In genomic region chr2:99939135-99939534, GRCh38 we compare ENCODE assay signal across 27 cellular contexts.
DNase-seq lines count a peak whose midpoint lies in the region; ATAC-seq, FAIRE-seq and TF ChIP-seq lines count a peak whose summit lies in the region.
"Had no signal": no experiment of that assay in that cellular context is flagged by ENCODE, and none has a peak within 500 bp of the region (broad histone marks: within the 10 kb centered on the region; RNA-seq: fewer than 3 reads in every experiment).

No MANE protein-coding gene starts in this region.

- H3K27me3 ChIP-seq in HepG2 (ENCODE audit: control insufficient read depth in 1 of 2, insufficient read depth in 2 of 2, low read length in 2 of 2), result no peaks in the 10 kb centered on the region; a peak in 2 of 5 replicates
- H3K27me3 ChIP-seq: BLaER1 treated with 17β-estradiol and CSF1 and Interleukin-3, amounts not matched to agents 10 nM and 100 nM had no signal

- no peak for FAIRE-seq in HepG2 (lab: Jason Lieb, UNC)
- FAIRE-seq: A549, D721Med, GM12891, H1, RCC 7860 had no signal

- in situ Hi-C loops in HepG2 (cut with HindIII; ENCODE audit: extremely low pct_ligation_motif_present, low pct_unique_long_range_greater_than_20kb), result no loop called here

- CTCF ChIA-PET in HepG2 (lab: Yijun Ruan, JAX; ENCODE audit: low intra/inter-chr PET ratio, low total read pairs) (no interaction called here), T-cell (lab: Charles Lee) (no interaction called here)

- no peaks in the 10 kb centered on the region for H3K4me1 Mint-ChIP-seq in T-cell

- H2AFZ ChIP-seq in HepG2 (ENCODE audit: low read length), result no peak overlapping the region

- TF ChIP-seq RAD21 in HepG2 (CRISPR knock-in tag; IDR thresholded peaks at IDR 0.05), result no peak

- no peaks in the 10 kb centered on the region for H3K4me1 ChIP-seq in HepG2 (ENCODE audit: insufficient read depth, low read length)
- H3K4me1 ChIP-seq: A549; BLaER1 treated with 17β-estradiol and CSF1 and Interleukin-3, amounts not matched to agents 10 nM and 100 nM had no signal

- H3K79me2 ChIP-seq in HepG2 (ENCODE audit: insufficient read depth, low read length), result no peaks in the 10 kb centered on the region

- DNase-seq in NCI-H146 (lab: John Stamatoyannopoulos, UW), result peak; percentile 41
- DNase-seq in NCI-H146 treated with DMSO at 0.1 percent for 48 hours (lab: John Stamatoyannopoulos, UW; ENCODE audit: unreplicated experiment), result no peak
- peak; percentile 13 for DNase-seq in HuH-7 (ENCODE audit: low spot score)
- no peak for DNase-seq in HepG2 (ENCODE audit: low spot score)
- no peak for DNase-seq in cortex of kidney (lab: John Stamatoyannopoulos, UW)
- DNase-seq in T-cell, result no peak
- DNase-seq: AML-193; CD4-positive, alpha-beta T cell; DMS79 treated with DMSO at 0.1 percent for 48 hours; GF-D8; HCEC 1CT; Karpas-422; MV-4-11; NCI-H1694 treated with DMSO at 0.1 percent for 48 hours; NCI-H2081; NCI-H446; NCI-H526; SIG-M5; T-helper 2 cell had no signal

- intact Hi-C loops in HepG2 (cut with micrococcal nuclease; ENCODE audit: unreplicated experiment), result no loop called here

- no peaks in the 10 kb centered on the region for H3K9me3 ChIP-seq in HepG2 (ENCODE audit: low read length)
- H3K9me3 ChIP-seq: A549 had no signal

- no peak overlapping the region for H3K9ac ChIP-seq in HepG2 (ENCODE audit: insufficient read depth, low read depth, low read length)
- H3K9ac ChIP-seq: BLaER1 treated with 17β-estradiol and CSF1 and Interleukin-3, amounts not matched to agents 10 nM and 100 nM had no signal

- no peaks in the 10 kb centered on the region for H3K36me3 ChIP-seq in HepG2 (replicated peaks in 1 of 2; ENCODE audit: control insufficient read depth in 1 of 2, insufficient read depth in 2 of 2, low read length in 2 of 2)

- H3K4me3 ChIP-seq in HepG2 (replicated peaks in 1 of 3; ENCODE audit: insufficient read depth in 1 of 3, low read depth in 2 of 3, low read length in 3 of 3), result no peak overlapping the region
- H3K4me3 ChIP-seq: A549; BLaER1 treated with 17β-estradiol and CSF1 and Interleukin-3, amounts not matched to agents 10 nM and 100 nM; SK-N-MC had no signal

- no peak overlapping the region for H3K27ac Mint-ChIP-seq in T-cell
- H3K27ac Mint-ChIP-seq: CD4-positive, alpha-beta T cell had no signal

- H3K4me2 ChIP-seq in HepG2 (ENCODE audit: low read depth, low read length), result no peak overlapping the region
- H3K4me2 ChIP-seq: A549; BLaER1 treated with 17β-estradiol and CSF1 and Interleukin-3, amounts not matched to agents 10 nM and 100 nM had no signal

- no peak for TF ChIP-seq POLR2A in HepG2 (IDR thresholded peaks at IDR 0.05; ENCODE audit: insufficient read depth in 1 of 2, low read depth in 2 of 2, low read length in 2 of 2)

- H3K27ac ChIP-seq in 22Rv1, result peak overlapping the region; percentile 49
- H3K27ac ChIP-seq in HepG2 (ENCODE audit: extremely low read length, insufficient read depth, low read length), result no peak overlapping the region
- H3K27ac ChIP-seq: A549; BLaER1 treated with 17β-estradiol and CSF1 and Interleukin-3, amounts not matched to agents 10 nM and 100 nM; SK-N-MC had no signal

- H3K27me3 Mint-ChIP-seq in T-cell, result no peaks in the 10 kb centered on the region
- H3K27me3 Mint-ChIP-seq: CD4-positive, alpha-beta T cell had no signal

- peaks cover 16% of the 10 kb centered on the region for H3K36me3 Mint-ChIP-seq in T-cell

- no TSS peak for BruUV-seq in HepG2 (replicated peaks; lab: Mats Ljungman, UMichigan)

- no peak for TF ChIP-seq EP300 in HepG2 (IDR thresholded peaks at IDR 0.05; ENCODE audit: low read depth in 2 of 2, low read length in 2 of 2)
- no peak for TF ChIP-seq EP300 in HepG2 (CRISPR knock-in tag; IDR thresholded peaks at IDR 0.05; ENCODE audit: borderline replicate concordance)

- no peaks in the 10 kb centered on the region for H3K9me3 Mint-ChIP-seq in T-cell

- POLR2A ChIA-PET in HepG2 (lab: Yijun Ruan, JAX), result no interaction called here
- POLR2A ChIA-PET in T-cell (lab: Charles Lee), result no interaction called here

- no peaks in the 10 kb centered on the region for H4K20me1 ChIP-seq in HepG2 (ENCODE audit: insufficient read depth, low read length)
- H4K20me1 ChIP-seq: BLaER1 treated with 17β-estradiol and CSF1 and Interleukin-3, amounts not matched to agents 10 nM and 100 nM had no signal

- no peak overlapping the region for H3K4me3 Mint-ChIP-seq in T-cell
- H3K4me3 Mint-ChIP-seq: CD4-positive, alpha-beta T cell had no signal

- TF ChIP-seq CTCF in 22Rv1 (IDR thresholded peaks at IDR 0.05), result no peak
- TF ChIP-seq CTCF in HepG2 (CRISPR knock-in tag; IDR thresholded peaks at IDR 0.05), result no peak

- 2% methylated on average over 1 of the region's 1 CpG for WGBS in HepG2 (ENCODE audit: low lambda C conversion rate)

- no peak for ATAC-seq in HepG2
- ATAC-seq in T-cell (replicated peaks in 1 of 4), result no peak
- ATAC-seq: A549 had no signal

TF ChIP-seq in HepG2, 621 proteins besides CTCF, POLR2A, EP300 and RAD21:
- TF ChIP-seq SNAI1 (CRISPR knock-in tag; IDR thresholded peaks at IDR 0.05; ENCODE audit: borderline replicate concordance) (no peak), NR2F6 (IDR thresholded peaks at IDR 0.05) (0 out of 2 replicates have a peak, but pooled peaks have one; percentile 11), NR2F6 (CRISPR knock-in tag; IDR thresholded peaks at IDR 0.05) (no peak), LCORL (IDR thresholded peaks at IDR 0.05) (0 out of 2 replicates have a peak, but pooled peaks have one; percentile 40), LCORL (CRISPR knock-in tag; IDR thresholded peaks at IDR 0.05) (no peak), ZNF740 (CRISPR knock-in tag; IDR thresholded peaks at IDR 0.05) (no peak)
TF ChIP-seq in HepG2: peak in this region for 2.

Comparison
In these comparisons a context has a peak if more than half of its experiments do, and no peak if none do; other contexts are left out.
1. DNase-seq: peak in NCI-H146 (single experiment) and HuH-7 (single experiment); none in NCI-H146 treated with DMSO at 0.1 percent for 48 hours (single experiment), HepG2 (single experiment), cortex of kidney (single experiment) and T-cell (0 of 34).